Comparison of ENCODE assay signal across 33 cellular contexts in the genomic region with DNA sequence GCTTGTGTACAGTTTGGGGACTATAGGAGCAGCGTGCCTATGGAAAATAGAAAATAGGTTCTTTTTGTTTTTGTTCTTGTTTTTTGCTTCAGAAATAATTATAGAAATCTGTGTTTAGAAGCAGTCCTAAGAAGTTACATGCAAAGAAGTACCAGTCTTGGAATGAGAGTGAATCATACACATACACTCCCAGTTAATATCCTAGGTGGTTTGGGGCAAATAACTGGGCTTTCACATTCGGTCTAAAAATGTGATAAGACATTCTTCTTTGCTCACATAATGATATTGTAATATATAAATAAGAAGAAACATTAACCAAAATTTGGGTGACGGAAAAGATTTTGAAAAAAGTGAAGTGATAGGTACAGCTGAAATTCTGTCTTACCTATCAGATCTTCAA.
"Had no signal": no experiment of that assay in that cellular context is flagged by ENCODE, and none has a peak within 500 bp of the region (broad histone marks: within the 10 kb centered on the region; RNA-seq: fewer than 3 reads in every experiment).

No MANE protein-coding gene starts in this region.

- H3K4me2 ChIP-seq: hepatocyte had no signal

- FAIRE-seq: keratinocyte had no signal

- H3K9me3 Mint-ChIP-seq: activated CD4-positive, alpha-beta memory T cell treated with anti-CD3 and anti-CD28 coated beads for 36 hours; activated CD4-positive, alpha-beta T cell treated with anti-CD3 and anti-CD28 coated beads, Interleukin-2, amount 10 ng/mL, durations not matched to agents 24 days and 14 days; activated naive CD4-positive, alpha-beta T cell treated with anti-CD3 and anti-CD28 coated beads for 36 hours; activated naive CD8-positive, alpha-beta T cell treated with anti-CD3 and anti-CD28 coated beads for 36 hours; activated T-helper 1 cell treated with anti-CD3 and anti-CD28 coated beads, Interleukin-12 subunit alpha, Interleukin-12 subunit beta, Interleukin-2, Interleukin-4 antibody, amounts not matched to agents 30 ng/mL and 10 ng/mL and 1 ng/mL, durations not matched to agents 14 hours and 24 hours and 36 hours; effector memory CD8-positive, alpha-beta T cell; naive B cell; nephron progenitor cell had no signal

- H3K36me3 Mint-ChIP-seq: activated CD4-positive, alpha-beta memory T cell treated with anti-CD3 and anti-CD28 coated beads for 36 hours; activated naive CD8-positive, alpha-beta T cell treated with anti-CD3 and anti-CD28 coated beads for 36 hours; naive B cell had no signal

- DNase-seq: activated CD4-positive, alpha-beta memory T cell treated with anti-CD3 and anti-CD28 coated beads for 36 hours; activated CD4-positive, alpha-beta T cell treated with anti-CD3 and anti-CD28 coated beads, Interleukin-2, amount 10 ng/mL, durations not matched to agents 24 days and 14 days; activated CD4-positive, CD25-positive, alpha-beta regulatory T cell treated with anti-CD3 and anti-CD28 coated beads, Interleukin-2, amount 50 U/mL, for 72 hours; activated CD8-positive, alpha-beta memory T cell treated with anti-CD3 and anti-CD28 coated beads, Interleukin-2, amount 50 U/mL, for 4 hours; activated effector memory CD4-positive, alpha-beta T cell treated with anti-CD3 and anti-CD28 coated beads, Interleukin-2, amount 50 U/mL, for 16 hours; activated naive CD4-positive, alpha-beta T cell treated with anti-CD3 and anti-CD28 coated beads for 36 hours; activated naive CD8-positive, alpha-beta T cell treated with anti-CD3 and anti-CD28 coated beads for 36 hours; activated T-cell treated with anti-CD3 and anti-CD28 coated beads, Interleukin-2, amount 50 U/mL, for 1 hour; adrenal gland; cerebellar nuclear complex; effector memory CD8-positive, alpha-beta T cell; erythroblast; gastrocnemius medialis; left cardiac atrium; left ventricle myocardium superior; naive B cell; nephron progenitor cell; ovary; retina; sigmoid colon; spleen; stimulated activated naive CD4-positive, alpha-beta T cell; T-helper 17 cell; T1000; tibial artery; upper lobe of right lung had no signal

- H3K79me2 ChIP-seq: hepatocyte had no signal

- H3K9me3 ChIP-seq: adrenal gland, ascending aorta, gastrocnemius medialis, ovary, prostate gland, sigmoid colon, spleen, suprapubic skin, tibial artery, upper lobe of right lung had no signal

- H3K4me3 ChIP-seq: adrenal gland, ascending aorta, coronary artery, gastrocnemius medialis, hepatocyte, ovary, prostate gland, sigmoid colon, spleen, suprapubic skin, tibial artery, upper lobe of right lung had no signal

- H3K27ac ChIP-seq: adrenal gland, ascending aorta, coronary artery, gastrocnemius medialis, hepatocyte, ovary, prostate gland, sigmoid colon, spleen, suprapubic skin, tibial artery, upper lobe of right lung had no signal

- H3K4me3 Mint-ChIP-seq: activated CD4-positive, alpha-beta memory T cell treated with anti-CD3 and anti-CD28 coated beads for 36 hours; activated CD4-positive, alpha-beta T cell treated with anti-CD3 and anti-CD28 coated beads, Interleukin-2, amount 10 ng/mL, durations not matched to agents 24 days and 14 days; activated naive CD4-positive, alpha-beta T cell treated with anti-CD3 and anti-CD28 coated beads for 36 hours; activated naive CD8-positive, alpha-beta T cell treated with anti-CD3 and anti-CD28 coated beads for 36 hours; activated T-helper 1 cell treated with anti-CD3 and anti-CD28 coated beads, Interleukin-12 subunit alpha, Interleukin-12 subunit beta, Interleukin-2, Interleukin-4 antibody, amounts not matched to agents 30 ng/mL and 10 ng/mL and 1 ng/mL, durations not matched to agents 14 hours and 24 hours and 36 hours; effector memory CD8-positive, alpha-beta T cell; naive B cell; nephron progenitor cell; T-helper 17 cell had no signal

- H3K36me3 ChIP-seq: adrenal gland, ovary, prostate gland, sigmoid colon, spleen, suprapubic skin, upper lobe of right lung had no signal

- H2AFZ ChIP-seq: hepatocyte had no signal

- H3K27me3 ChIP-seq: adrenal gland, ascending aorta, gastrocnemius medialis, hepatocyte, ovary, sigmoid colon, spleen, suprapubic skin, tibial artery, upper lobe of right lung had no signal

- H3K4me1 ChIP-seq: adrenal gland, ascending aorta, gastrocnemius medialis, prostate gland, spleen, suprapubic skin, tibial artery, upper lobe of right lung had no signal

- H3K27ac Mint-ChIP-seq: activated CD4-positive, alpha-beta memory T cell treated with anti-CD3 and anti-CD28 coated beads for 36 hours; activated CD4-positive, alpha-beta T cell treated with anti-CD3 and anti-CD28 coated beads, Interleukin-2, amount 10 ng/mL, durations not matched to agents 24 days and 14 days; activated naive CD4-positive, alpha-beta T cell treated with anti-CD3 and anti-CD28 coated beads for 36 hours; activated naive CD8-positive, alpha-beta T cell treated with anti-CD3 and anti-CD28 coated beads for 36 hours; activated T-helper 1 cell treated with anti-CD3 and anti-CD28 coated beads, Interleukin-12 subunit alpha, Interleukin-12 subunit beta, Interleukin-2, Interleukin-4 antibody, amounts not matched to agents 30 ng/mL and 10 ng/mL and 1 ng/mL, durations not matched to agents 14 hours and 24 hours and 36 hours; effector memory CD8-positive, alpha-beta T cell; naive B cell; nephron progenitor cell; T-helper 17 cell had no signal

- H3K4me1 Mint-ChIP-seq: activated CD4-positive, alpha-beta T cell treated with anti-CD3 and anti-CD28 coated beads, Interleukin-2, amount 10 ng/mL, durations not matched to agents 24 days and 14 days; naive B cell; nephron progenitor cell; T-helper 17 cell had no signal

- H3K27me3 Mint-ChIP-seq: effector memory CD8-positive, alpha-beta T cell; T-helper 17 cell had no signal
